ENCODE assay signal across 1 cellular context in genomic region chr3:42871-43744, GRCh38.
TF ChIP-seq lines count a peak whose summit lies in the region.
"Not testable (repeated sequence)": the region's sequence is repeated elsewhere in the genome, so short reads cannot be mapped to it uniquely, and the experiment has no call there.

No MANE protein-coding gene starts in this region.

TF ChIP-seq in HepG2, 621 proteins besides CTCF, POLR2A, EP300 and RAD21 (continued from another document):
- TF ChIP-seq ARID3A (IDR thresholded peaks at IDR 0.05; ENCODE audit: low read depth, low read length), result peak; percentile 60; the same call in 1 of the 2 replicates
- TF ChIP-seq TFAP4 (IDR thresholded peaks at IDR 0.05; ENCODE audit: borderline replicate concordance, low read depth), result peak; percentile 56; the same call in 1 of the 2 replicates
- TF ChIP-seq FOXO1 (CRISPR knock-in tag; IDR thresholded peaks at IDR 0.05), result peak; percentile 74; the same call in 1 of the 2 replicates
- peak; percentile 25; the same call in 1 of the 2 replicates for TF ChIP-seq HNF4A (CRISPR knock-in tag; IDR thresholded peaks at IDR 0.05)
- TF ChIP-seq SMC3 (IDR thresholded peaks at IDR 0.05; ENCODE audit: low read length), result peak; percentile 41; the same call in 1 of the 2 replicates
- TF ChIP-seq CEBPB (IDR thresholded peaks at IDR 0.05; ENCODE audit: borderline replicate concordance, low read depth, low read length), result peak; percentile 70; the same call in 1 of the 2 replicates
- not testable (repeated sequence) for TF ChIP-seq NR2F6, FOXA1 (IDR thresholded peaks at IDR 0.05)
- 0 out of 2 replicates have a peak, but pooled peaks have one; percentile 11 for TF ChIP-seq NR2F6 (CRISPR knock-in tag; IDR thresholded peaks at IDR 0.05)
- peak; percentile 74 for TF ChIP-seq NCOA2 (CRISPR knock-in tag; IDR thresholded peaks at IDR 0.05)
- TF ChIP-seq RXRB (CRISPR knock-in tag; IDR thresholded peaks at IDR 0.05; ENCODE audit: borderline replicate concordance), result peak; percentile 46
- TF ChIP-seq GATAD2A (CRISPR knock-in tag; IDR thresholded peaks at IDR 0.05), result peak; percentile 70
- peak; percentile 63 for TF ChIP-seq SP5 (CRISPR knock-in tag; IDR thresholded peaks at IDR 0.05; ENCODE audit: borderline replicate concordance, low read depth)
- TF ChIP-seq MIXL1 (CRISPR knock-in tag; IDR thresholded peaks at IDR 0.05), result 0 out of 2 replicates have a peak, but pooled peaks have one; percentile 35
- peak; percentile 26; the same call in 1 of the 2 replicates for TF ChIP-seq AHDC1 (CRISPR knock-in tag; IDR thresholded peaks at IDR 0.05; ENCODE audit: borderline replicate concordance)
- peak; percentile 73 for TF ChIP-seq CEBPG (CRISPR knock-in tag; IDR thresholded peaks at IDR 0.05)
- peak; percentile 50; the same call in 1 of the 2 replicates for TF ChIP-seq BCL6 (CRISPR knock-in tag; IDR thresholded peaks at IDR 0.05)
- peak; percentile 31; the same call in 1 of the 2 replicates for TF ChIP-seq SOX5 (CRISPR knock-in tag; IDR thresholded peaks at IDR 0.05; ENCODE audit: borderline replicate concordance)
- TF ChIP-seq HMG20A (CRISPR knock-in tag; IDR thresholded peaks at IDR 0.05; ENCODE audit: borderline replicate concordance), result peak; percentile 58; the same call in 1 of the 2 replicates
- TF ChIP-seq FOXA1 (CRISPR knock-in tag; IDR thresholded peaks at IDR 0.05), result peak; percentile 65; the same call in 1 of the 2 replicates
- TF ChIP-seq FOXA3 (CRISPR knock-in tag; IDR thresholded peaks at IDR 0.05), result peak; percentile 78
